In genomic region chr18:2572144-2572682, GRCh38 we compare ENCODE assay signal across 8 cellular contexts. TPM values are rescaled to one million over a fixed set of nuclear protein-coding genes. Genes with fewer than 3 reads are reported as not detected.
DNase-seq lines count a peak whose midpoint lies in the region; ATAC-seq lines count a peak whose summit lies in the region.

No MANE protein-coding gene starts in this region.

- no peaks in the 10 kb centered on the region for H3K27me3 Mint-ChIP-seq in activated T-cell treated with anti-CD3 and anti-CD28 coated beads, Interleukin-2, amount 50 U/mL, for 72 hours (ENCODE audit: low read depth)

- no peak overlapping the region for H3K27ac ChIP-seq in duodenal mucosa (ENCODE audit: low read depth, low read length)

- peak in 1 of 2 donors; percentile 28 for ATAC-seq in activated T-cell treated with anti-CD3 and anti-CD28 coated beads, Interleukin-2, amount 50 U/mL, for 72 hours (replicated peaks in 1 of 2)
- no peak for ATAC-seq in GM21423 (IDR thresholded peaks at IDR 0.05; ENCODE audit: unreplicated experiment)

- no peak for DNase-seq in activated T-cell treated with anti-CD3 and anti-CD28 coated beads, Interleukin-2, amount 50 U/mL, for 72 hours
- no peak for DNase-seq in activated T-cell treated with anti-CD3 and anti-CD28 coated beads, Interleukin-2, amount 50 U/mL, for 48 hours
- peak; percentile 9 to 33 for DNase-seq in Kasumi-1 (lab: John Stamatoyannopoulos, UW)
- no peak for DNase-seq in skeletal muscle cell (ENCODE audit: low read depth)
- DNase-seq in occipital lobe (lab: John Stamatoyannopoulos, UW) = no peak
- no peak for DNase-seq in head of caudate nucleus

- peak overlapping the region; percentile 97 to 100 for H3K4me3 Mint-ChIP-seq in activated T-cell treated with anti-CD3 and anti-CD28 coated beads, Interleukin-2, amount 50 U/mL, for 72 hours

- no peaks in the 10 kb centered on the region for H3K36me3 ChIP-seq in duodenal mucosa (ENCODE audit: control insufficient read depth in 1 of 2, insufficient read depth in 2 of 2, low read length in 2 of 2)

- H3K4me3 ChIP-seq in duodenal mucosa (ENCODE audit: low read depth in 1 of 2, low read length in 2 of 2) (peak overlapping the region; percentile 79 to 89), skeletal muscle cell (ENCODE audit: low read depth, low read length) (peak overlapping the region; percentile 74)

- no peaks in the 10 kb centered on the region for H3K9me3 ChIP-seq in duodenal mucosa (ENCODE audit: control insufficient read depth in 1 of 2, low read length in 2 of 2)

- H3K27ac Mint-ChIP-seq in activated T-cell treated with anti-CD3 and anti-CD28 coated beads, Interleukin-2, amount 50 U/mL, for 72 hours = peak overlapping the region; percentile 96

- H3K9ac ChIP-seq in duodenal mucosa (ENCODE audit: low read depth in 1 of 2, low read length in 2 of 2) = peak overlapping the region; percentile 90 to 94

- intact Hi-C loops in head of caudate nucleus (cut with DNase I) = loop anchor here (5.0 kb wide), 1 partner anchor 85 kb away; the partner anchor contains the start of gene SMCHD1

- no peaks in the 10 kb centered on the region for H3K9me3 Mint-ChIP-seq in activated T-cell treated with anti-CD3 and anti-CD28 coated beads, Interleukin-2, amount 50 U/mL, for 72 hours

- peaks cover 17 to 34% of the 10 kb centered on the region in 2 donors for H3K36me3 Mint-ChIP-seq in activated T-cell treated with anti-CD3 and anti-CD28 coated beads, Interleukin-2, amount 50 U/mL, for 72 hours (ENCODE audit: insufficient read depth in 2 of 2)

- H3K4me1 ChIP-seq in duodenal mucosa (ENCODE audit: control insufficient read depth in 1 of 2, insufficient read depth in 2 of 2, low read length in 2 of 2) = peaks cover 25 to 31% of the 10 kb centered on the region in 2 donors

- no peaks in the 10 kb centered on the region for H3K27me3 ChIP-seq in duodenal mucosa (ENCODE audit: control insufficient read depth in 1 of 2, insufficient read depth in 2 of 2, low read length in 2 of 2)

- peaks cover 62% of the 10 kb centered on the region for H3K4me1 Mint-ChIP-seq in activated T-cell treated with anti-CD3 and anti-CD28 coated beads, Interleukin-2, amount 50 U/mL, for 72 hours (ENCODE audit: low read depth)

RNA-seq across cellular contexts. Expression of gene NDC80, which starts 0.9 kb away (rescaled TPM):
- 100 to 1,000 TPM in 1 of 2 donors, 10 to 100 TPM in 1; 82.0 to 113 TPM for total RNA-seq in activated T-cell treated with anti-CD3 and anti-CD28 coated beads, Interleukin-2, amount 50 U/mL, for 72 hours
- total RNA-seq in occipital lobe = 3.6 TPM

RNA-seq across cellular contexts. Expression of gene METTL4, which starts 0.9 kb away (rescaled TPM):
- 10 to 100 TPM; 23.1 to 28.3 TPM for total RNA-seq in activated T-cell treated with anti-CD3 and anti-CD28 coated beads, Interleukin-2, amount 50 U/mL, for 72 hours
- 15.8 TPM for total RNA-seq in occipital lobe

Comparison
In these comparisons a context has a peak if more than half of its experiments do, and no peak if none do; other contexts are left out.
1. DNase-seq: peak in Kasumi-1 (2 of 2); none in activated T-cell treated with anti-CD3 and anti-CD28 coated beads, Interleukin-2, amount 50 U/mL, for 72 hours (0 of 2), activated T-cell treated with anti-CD3 and anti-CD28 coated beads, Interleukin-2, amount 50 U/mL, for 48 hours (0 of 2), skeletal muscle cell (single experiment), occipital lobe (single experiment) and head of caudate nucleus (0 of 42).
2. RNA of gene NDC80, which starts 0.9 kb away (total RNA-seq): 82.0 to 113 TPM in activated T-cell treated with anti-CD3 and anti-CD28 coated beads, Interleukin-2, amount 50 U/mL, for 72 hours; 3.6 TPM in occipital lobe (single experiment); every median in the first group is over 10 times any median in the second.